24 cellular contexts compared by ENCODE assay signal in genomic region chr4:26059391-26060154, GRCh38.
"Had no signal": no experiment of that assay in that cellular context is flagged by ENCODE, and none has a peak within 500 bp of the region (broad histone marks: within the 10 kb centered on the region; RNA-seq: fewer than 3 reads in every experiment).

No MANE protein-coding gene starts in this region.

- H3K36me3 ChIP-seq: gastrocnemius medialis, neural progenitor cell, prostate gland, right atrium auricular region, tibial artery had no signal

- H3K9me3 ChIP-seq: gastrocnemius medialis, mucosa of descending colon, prostate gland, right atrium auricular region, testis, tibial artery had no signal

- H3K4me3 ChIP-seq: coronary artery, dorsolateral prefrontal cortex, gastrocnemius medialis, lung, mucosa of descending colon, neural progenitor cell, prostate gland, right atrium auricular region, smooth muscle cell, testis, tibial artery had no signal

- ATAC-seq: gastrocnemius medialis, mucosa of descending colon, sciatic nerve had no signal

- H3K4me3 Mint-ChIP-seq: memory B cell; mesothelial cell of epicardium; naive B cell; nephron; neural progenitor cell; stimulated activated memory B cell treated with anti-CD40 and anti-IgM and Interleukin-4, amounts not matched to agents 10 μg/mL and 1 μg/mL and 100 μg/mL, for 72 hours; type B pancreatic cell had no signal

- H3K27ac ChIP-seq: coronary artery, dorsolateral prefrontal cortex, gastrocnemius medialis, neural progenitor cell, prostate gland, right atrium auricular region, testis, tibial artery had no signal

- H3K27ac Mint-ChIP-seq: memory B cell, mesothelial cell of epicardium, nephron, neural progenitor cell, type B pancreatic cell had no signal

- H3K27me3 Mint-ChIP-seq: stimulated activated memory B cell treated with anti-CD40 and anti-IgM and Interleukin-4, amounts not matched to agents 10 μg/mL and 1 μg/mL and 100 μg/mL, for 72 hours had no signal

- H3K27me3 ChIP-seq: dorsolateral prefrontal cortex, gastrocnemius medialis, neural progenitor cell, right atrium auricular region, testis, tibial artery had no signal

- H3K4me1 ChIP-seq: gastrocnemius medialis, neural progenitor cell, prostate gland, right atrium auricular region, testis had no signal

- H3K36me3 Mint-ChIP-seq: memory B cell; mesothelial cell of epicardium; neural progenitor cell; stimulated activated memory B cell treated with anti-CD40 and anti-IgM and Interleukin-4, amounts not matched to agents 10 μg/mL and 1 μg/mL and 100 μg/mL, for 72 hours; type B pancreatic cell had no signal

- H3K9ac ChIP-seq: neural progenitor cell had no signal

- DNase-seq: dorsolateral prefrontal cortex; effector CD4-positive, alpha-beta T cell; gastrocnemius medialis; head of caudate nucleus; mucosa of descending colon; naive B cell; stimulated activated CD4-positive, alpha-beta T cell treated with anti-CD3 and anti-CD28 coated beads, Interleukin-12 subunit alpha, Interleukin-12 subunit beta, amount 100 ng/mL, for 4 hours; stimulated activated CD4-positive, alpha-beta T cell treated with anti-CD3 and anti-CD28 coated beads, Interleukin-1b, Interleukin-23, amount 100 ng/mL, for 48 hours; stimulated activated CD4-positive, alpha-beta T cell treated with anti-CD3 and anti-CD28 coated beads, Interleukin-4, amount 100 ng/mL, for 24 hours; stimulated activated naive CD8-positive, alpha-beta T cell treated with anti-CD3 and anti-CD28 coated beads, Interleukin-15, Interleukin-2, amounts not matched to agents 100 U/mL and 50 U/mL, for 24 hours; testis; tibial artery had no signal

- H3K4me1 Mint-ChIP-seq: mesothelial cell of epicardium, naive B cell had no signal

- H3K9me3 Mint-ChIP-seq: memory B cell; mesothelial cell of epicardium; neural progenitor cell; stimulated activated memory B cell treated with anti-CD40 and anti-IgM and Interleukin-4, amounts not matched to agents 10 μg/mL and 1 μg/mL and 100 μg/mL, for 72 hours; type B pancreatic cell had no signal

- H2AFZ ChIP-seq: neural progenitor cell had no signal

- H3K4me2 ChIP-seq: neural progenitor cell, smooth muscle cell had no signal
